In genomic region chr6:118867181-118867580, GRCh38 we compare ENCODE assay signal across 24 cellular contexts.
"Had no signal": no experiment of that assay in that cellular context is flagged by ENCODE, and none has a peak within 500 bp of the region (broad histone marks: within the 10 kb centered on the region; RNA-seq: fewer than 3 reads in every experiment).

No MANE protein-coding gene starts in this region.

- DNase-seq: activated CD4-positive, alpha-beta T cell treated with anti-CD3 and anti-CD28 coated beads for 36 hours; activated CD4-positive, alpha-beta T cell treated with anti-CD3 and anti-CD28 coated beads, Interleukin-2, amount 50 U/mL, for 4 hours; activated CD8-positive, alpha-beta memory T cell treated with anti-CD3 and anti-CD28 coated beads for 24 hours; activated CD8-positive, alpha-beta memory T cell treated with anti-CD3 and anti-CD28 coated beads, Interleukin-2, amount 50 U/mL, for 4 hours; activated naive CD4-positive, alpha-beta T cell; activated naive CD8-positive, alpha-beta T cell treated with anti-CD3 and anti-CD28 coated beads for 36 hours; activated T-cell treated with anti-CD3 and anti-CD28 coated beads, Interleukin-2, amount 50 U/mL, for 4 hours; amniotic stem cell; cerebellar nuclear complex; gastrocnemius medialis; hippocampal formation; left ventricle myocardium superior; mammary epithelial cell; midbrain; natural killer cell; ovary; psoas muscle; stimulated activated CD4-positive, alpha-beta T cell treated with anti-CD3 and anti-CD28 coated beads, Interleukin-4, amount 100 ng/mL, for 24 hours; stimulated activated naive CD4-positive, alpha-beta T cell treated with Interleukin-2 at 50 U/mL for 16 hours; T-cell; upper lobe of left lung had no signal

- H3K27me3 ChIP-seq: gastrocnemius medialis, ovary, right atrium auricular region, upper lobe of left lung had no signal

- H3K4me3 ChIP-seq: coronary artery, gastrocnemius medialis, ovary, psoas muscle, right atrium auricular region, upper lobe of left lung had no signal

- ATAC-seq: activated CD4-positive, alpha-beta T cell treated with anti-CD3 and anti-CD28 coated beads for 36 hours; activated T-cell treated with anti-CD3 and anti-CD28 coated beads, Interleukin-2, amount 50 U/mL, for 4 hours; gastrocnemius medialis; left ventricle myocardium superior; natural killer cell; psoas muscle; T-cell; WTC11 had no signal

- H3K36me3 ChIP-seq: gastrocnemius medialis, ovary, right atrium auricular region, upper lobe of left lung had no signal
